12 cellular contexts compared by ENCODE assay signal in genomic region chr14:102622262-102622885, GRCh38. TPM values are rescaled to one million over a fixed set of nuclear protein-coding genes. Genes with fewer than 3 reads are reported as not detected.
DNase-seq lines count a peak whose midpoint lies in the region; ATAC-seq and TF ChIP-seq lines count a peak whose summit lies in the region.
"Had no signal": no experiment of that assay in that cellular context is flagged by ENCODE, and none has a peak within 500 bp of the region (broad histone marks: within the 10 kb centered on the region; RNA-seq: fewer than 3 reads in every experiment).

No MANE protein-coding gene starts in this region.

- no peaks in the 10 kb centered on the region for H3K9me3 ChIP-seq in A673 (ENCODE audit: low read depth, low read length, poor library complexity, severe bottlenecking)
- H3K9me3 ChIP-seq in CD4-positive, alpha-beta T cell (ENCODE audit: control insufficient read depth, low read length): no peaks in the 10 kb centered on the region
- H3K9me3 ChIP-seq in left lung: no peaks in the 10 kb centered on the region
- no peaks in the 10 kb centered on the region for H3K9me3 ChIP-seq in tibial artery
- H3K9me3 ChIP-seq: upper lobe of left lung had no signal

- H3K27ac Mint-ChIP-seq in CD4-positive, alpha-beta T cell: peak overlapping the region; percentile 3

- no TSS peak for BruUV-seq in A673 (replicated peaks; lab: Mats Ljungman, UMichigan)

- no peaks in the 10 kb centered on the region for H3K9me3 Mint-ChIP-seq in CD4-positive, alpha-beta T cell

- POLR2A ChIA-PET in A673 (lab: Charles Lee; ENCODE audit: low non-redundant PET) (no interaction called here), RWPE1 (lab: Yijun Ruan, JAX; ENCODE audit: low non-redundant PET) (no interaction called here)
- POLR2A ChIA-PET in CD4-positive, alpha-beta T cell (lab: Charles Lee): no interaction called here

- H3K27ac ChIP-seq in A673 (ENCODE audit: low read depth, low read length, poor library complexity, severe bottlenecking) (peak overlapping the region; percentile 19), RWPE1 (0 out of 2 replicates have a peak overlapping the region, but pooled peaks have one; percentile 33), left lung (peak overlapping the region in 1 of 2 donors; percentile 18), tibial artery (no peak overlapping the region)
- no peak overlapping the region for H3K27ac ChIP-seq in CD4-positive, alpha-beta T cell (ENCODE audit: low read depth, low read length)
- H3K27ac ChIP-seq: upper lobe of left lung had no signal

- H3K36me3 Mint-ChIP-seq in CD4-positive, alpha-beta T cell (ENCODE audit: low read depth): peaks cover 6% of the 10 kb centered on the region

- H3K36me3 ChIP-seq in A673 (ENCODE audit: insufficient read depth, low read length, poor library complexity, severe bottlenecking) (peaks cover 3% of the 10 kb centered on the region), left lung (no peaks in the 10 kb centered on the region), tibial artery (no peaks in the 10 kb centered on the region)
- H3K36me3 ChIP-seq: upper lobe of left lung had no signal

- TF ChIP-seq CTCF in A673 (conservative IDR thresholded peaks at IDR 0.05; ENCODE audit: low read depth, low read length): no peak
- TF ChIP-seq CTCF in CD4-positive, alpha-beta T cell (IDR thresholded peaks at IDR 0.05): no peak
- no peak for TF ChIP-seq CTCF in RWPE1 (conservative IDR thresholded peaks at IDR 0.05; ENCODE audit: low read depth)
- no peak for TF ChIP-seq CTCF in left lung (IDR thresholded peaks at IDR 0.05)
- TF ChIP-seq CTCF in tibial artery (IDR thresholded peaks at IDR 0.05): no peak

- H3K27me3 ChIP-seq in A673 (replicated peaks; ENCODE audit: insufficient read depth, low read depth, low read length, poor library complexity) (no peaks in the 10 kb centered on the region), left lung (no peaks in the 10 kb centered on the region), tibial artery (no peaks in the 10 kb centered on the region)
- no peaks in the 10 kb centered on the region for H3K27me3 ChIP-seq in CD4-positive, alpha-beta T cell (ENCODE audit: control insufficient read depth, insufficient read depth, low read length)
- H3K27me3 ChIP-seq: upper lobe of left lung had no signal

- peaks cover 68% of the 10 kb centered on the region for H3K4me1 Mint-ChIP-seq in CD4-positive, alpha-beta T cell (ENCODE audit: low read depth)

- no peaks in the 10 kb centered on the region for H3K27me3 Mint-ChIP-seq in CD4-positive, alpha-beta T cell

- no peak overlapping the region for H3K4me3 Mint-ChIP-seq in CD4-positive, alpha-beta T cell

- peak; percentile 64 for DNase-seq in A673 (ENCODE audit: low spot score)
- DNase-seq in CD4-positive, alpha-beta T cell: no peak
- no peak for DNase-seq in RWPE1 (ENCODE audit: low spot score)
- DNase-seq in left lung: no peak
- no peak for DNase-seq in amniotic stem cell (lab: John Stamatoyannopoulos, UW)
- no peak for DNase-seq in tibial artery
- DNase-seq: activated CD8-positive, alpha-beta memory T cell treated with anti-CD3 and anti-CD28 coated beads, Interleukin-2, amount 50 U/mL, for 48 hours; left cardiac atrium; NCI-H1417; upper lobe of left lung had no signal

- CTCF ChIA-PET in A673 (lab: Charles Lee) (no interaction called here), RWPE1 (lab: Yijun Ruan, JAX) (no interaction called here)
- CTCF ChIA-PET in CD4-positive, alpha-beta T cell (lab: Charles Lee): interaction anchor here (0.7 kb wide), 1 partner anchor 12 kb away, joined by 4 read pairs; no protein-coding TSS in a partner anchor

- intact Hi-C loops in A673 (cut with micrococcal nuclease; ENCODE audit: unreplicated experiment): no loop called here
- intact Hi-C loops in CD4-positive, alpha-beta T cell (cut with DNase I, micrococcal nuclease): no loop called here
- intact Hi-C loops in left lung (cut with DNase I): no loop called here
- intact Hi-C loops in tibial artery (cut with DNase I; ENCODE audit: low total_unique reads): no loop called here

- H3K4me1 ChIP-seq in A673 (ENCODE audit: insufficient read depth, low read length, poor library complexity, severe bottlenecking) (peaks cover 30% of the 10 kb centered on the region), left lung (peaks cover 0 to 58% of the 10 kb centered on the region in 2 donors), tibial artery (no peaks in the 10 kb centered on the region)

- H3K4me3 ChIP-seq in A673 (ENCODE audit: low read depth, low read length, poor library complexity, severe bottlenecking) (no peak overlapping the region), left lung (no peak overlapping the region), tibial artery (no peak overlapping the region)
- H3K4me3 ChIP-seq: upper lobe of left lung had no signal

- ATAC-seq in CD4-positive, alpha-beta T cell (ENCODE audit: poor library complexity): no peak
- ATAC-seq in left lung (peak; percentile 12), GM18511 (IDR thresholded peaks at IDR 0.05; ENCODE audit: unreplicated experiment) (no peak), GM21390 (IDR thresholded peaks at IDR 0.05; ENCODE audit: unreplicated experiment) (no peak)

RNA-seq across cellular contexts. Expression of gene RCOR1, which starts 29.9 kb away (rescaled TPM):
- total RNA-seq in A673 (2021): 97.8 and 102 TPM in 2 replicates
- total RNA-seq in CD4-positive, alpha-beta T cell: 10 to 100 TPM; 20.5 to 23.1 TPM
- total RNA-seq in left lung: 10 to 100 TPM; 33.2 to 38.3 TPM

Comparison
In these comparisons a context has a peak if more than half of its experiments do, and no peak if none do; other contexts are left out.
1. H3K27ac ChIP-seq: peak in A673 (single experiment) and RWPE1 (single experiment); none in CD4-positive, alpha-beta T cell (single experiment) and tibial artery (0 of 2).